In the genomic region with DNA sequence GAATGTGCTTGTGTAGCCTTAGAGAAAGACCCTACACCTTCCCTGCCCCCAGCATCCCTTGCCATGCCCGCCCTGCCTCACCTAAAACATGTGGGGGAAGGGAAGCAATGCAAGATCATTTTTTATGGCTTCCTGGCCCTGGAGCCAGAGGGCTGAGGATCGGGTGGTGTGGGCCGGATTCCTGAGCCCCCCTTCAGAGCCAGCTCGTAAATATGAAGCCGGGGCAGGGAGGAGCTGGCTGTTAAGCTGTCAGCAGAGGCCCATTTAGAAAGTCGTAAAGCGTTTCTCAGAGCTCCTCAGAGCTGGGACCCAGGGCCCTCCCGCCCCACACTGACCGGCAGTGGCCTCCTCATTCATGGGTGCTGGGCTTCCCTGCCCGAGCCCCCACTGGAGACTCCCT, we compare ENCODE assay signal across 20 cellular contexts. TPM values are rescaled to one million over a fixed set of nuclear protein-coding genes. Genes with fewer than 3 reads are reported as not detected.
A peak's percentile ranks its signal among the peaks of the same experiment; 100 is the strongest.
DNase-seq lines count a peak whose midpoint lies in the region; ATAC-seq and TF ChIP-seq lines count a peak whose summit lies in the region.
"Had no signal": no experiment of that assay in that cellular context is flagged by ENCODE, and none has a peak within 500 bp of the region (broad histone marks: within the 10 kb centered on the region; RNA-seq: fewer than 3 reads in every experiment).

No MANE protein-coding gene starts in this region.

- intact Hi-C loops in heart right ventricle (cut with DNase I) (no loop called here), Right ventricle myocardium inferior (cut with DNase I) (no loop called here)

- H3K27me3 ChIP-seq in heart right ventricle (no peaks in the 10 kb centered on the region), endodermal cell (ENCODE audit: control insufficient read depth, insufficient read depth, low read length, poor library complexity, severe bottlenecking) (no peaks in the 10 kb centered on the region), MM.1S (replicated peaks; ENCODE audit: insufficient read depth, low read length) (peaks cover 58% of the 10 kb centered on the region)
- H3K27me3 ChIP-seq: pancreas had no signal

- no peaks in the 10 kb centered on the region for H3K27me3 Mint-ChIP-seq in endodermal cell (ENCODE audit: insufficient read depth)
- peaks cover 4% of the 10 kb centered on the region for H3K27me3 Mint-ChIP-seq in nephron (ENCODE audit: low read depth)

- H3K36me3 ChIP-seq in heart right ventricle = no peaks in the 10 kb centered on the region
- no peaks in the 10 kb centered on the region for H3K36me3 ChIP-seq in endodermal cell (ENCODE audit: control insufficient read depth, insufficient read depth, low read length)
- no peaks in the 10 kb centered on the region for H3K36me3 ChIP-seq in MM.1S (replicated peaks; ENCODE audit: insufficient read depth, low read length)
- H3K36me3 ChIP-seq: pancreas had no signal

- TF ChIP-seq CTCF in heart right ventricle (IDR thresholded peaks at IDR 0.05) = no peak
- no peak for TF ChIP-seq CTCF in endodermal cell (conservative IDR thresholded peaks at IDR 0.05)
- TF ChIP-seq CTCF in nephron (IDR thresholded peaks at IDR 0.05; ENCODE audit: unreplicated experiment in 3 of 3) = no peak
- no peak for TF ChIP-seq CTCF in MM.1S (IDR thresholded peaks at IDR 0.05; ENCODE audit: low read length)
- TF ChIP-seq CTCF in omental fat pad (IDR thresholded peaks at IDR 0.05) = no peak

- peak overlapping the region; percentile 48 for H3K27ac Mint-ChIP-seq in endodermal cell
- H3K27ac Mint-ChIP-seq in nephron = peak overlapping the region; percentile 96 to 99 (median 98)
- H3K27ac Mint-ChIP-seq: activated CD8-positive, alpha-beta memory T cell treated with anti-CD3 and anti-CD28 coated beads, Interleukin-2, amount 10 ng/mL, durations not matched to agents 7 days and 5 days; CD4-positive, alpha-beta memory T cell; immature natural killer cell had no signal

- ATAC-seq in heart right ventricle (no peak), Right ventricle myocardium inferior (no peak), GM19467 (IDR thresholded peaks at IDR 0.05; ENCODE audit: unreplicated experiment) (no peak), omental fat pad (ENCODE audit: low FRiP score) (no peak)
- ATAC-seq: activated CD8-positive, alpha-beta memory T cell treated with anti-CD3 and anti-CD28 coated beads, Interleukin-2, amount 10 ng/mL, durations not matched to agents 7 days and 5 days; GM12878 had no signal

- H3F3A ChIP-seq in MM.1S (ENCODE audit: insufficient read depth, low read length) = no peaks in the 10 kb centered on the region

- H3K27ac ChIP-seq in heart right ventricle = peak overlapping the region in 6 of 10 donors; percentile 55 to 85 (median 72)
- H3K27ac ChIP-seq in endodermal cell (ENCODE audit: low read depth, low read length) = no peak overlapping the region
- H3K27ac ChIP-seq in MM.1S (ENCODE audit: low read length) = no peak overlapping the region
- H3K27ac ChIP-seq: pancreas had no signal

- no peaks in the 10 kb centered on the region for H3K9me2 ChIP-seq in MM.1S (replicated peaks; ENCODE audit: insufficient read depth, low read length)

- no peaks in the 10 kb centered on the region for H3K79me2 ChIP-seq in MM.1S (ENCODE audit: low read length)

- no peaks in the 10 kb centered on the region for H3K36me3 Mint-ChIP-seq in endodermal cell (ENCODE audit: low read depth)
- no peaks in the 10 kb centered on the region for H3K36me3 Mint-ChIP-seq in nephron (ENCODE audit: low read depth)
- H3K36me3 Mint-ChIP-seq: activated CD8-positive, alpha-beta memory T cell treated with anti-CD3 and anti-CD28 coated beads, Interleukin-2, amount 10 ng/mL, durations not matched to agents 7 days and 5 days; CD4-positive, alpha-beta memory T cell; immature natural killer cell had no signal

- H2AFZ ChIP-seq in MM.1S (ENCODE audit: low read length) = no peak overlapping the region

- H3K4me1 Mint-ChIP-seq in endodermal cell (peaks cover 31% of the 10 kb centered on the region), nephron (peaks cover 92% of the 10 kb centered on the region)
- H3K4me1 Mint-ChIP-seq: activated CD8-positive, alpha-beta memory T cell treated with anti-CD3 and anti-CD28 coated beads, Interleukin-2, amount 10 ng/mL, durations not matched to agents 7 days and 5 days; CD4-positive, alpha-beta memory T cell; immature natural killer cell had no signal

- H3K4me3 Mint-ChIP-seq in endodermal cell = no peak overlapping the region
- peak overlapping the region; percentile 2 to 57 (median 56) for H3K4me3 Mint-ChIP-seq in nephron
- H3K4me3 Mint-ChIP-seq: activated CD8-positive, alpha-beta memory T cell treated with anti-CD3 and anti-CD28 coated beads, Interleukin-2, amount 10 ng/mL, durations not matched to agents 7 days and 5 days; CD4-positive, alpha-beta memory T cell; immature natural killer cell had no signal

- H3K4me1 ChIP-seq in heart right ventricle = peaks cover 60 to 100% (median 87%) of the 10 kb centered on the region in 9 donors
- H3K4me1 ChIP-seq in endodermal cell (ENCODE audit: control insufficient read depth, insufficient read depth, low read length) = peaks cover 16% of the 10 kb centered on the region
- no peaks in the 10 kb centered on the region for H3K4me1 ChIP-seq in MM.1S (ENCODE audit: low read length)

- 73 to 77% methylated on average over 10 of the region's 10 CpGs for WGBS in heart right ventricle, 2 donors
- WGBS in endodermal cell (ENCODE audit: insufficient coverage in 1 of 2, insufficient read length in 1 of 2), 2 experiments = 59 to 73% methylated on average over 6 to 10 of the region's 10 CpGs

- no peaks in the 10 kb centered on the region for H4K20me1 ChIP-seq in MM.1S (ENCODE audit: insufficient read depth, low read length)

- DNase-seq in heart right ventricle (no peak), Right ventricle myocardium inferior (ENCODE audit: missing footprints) (no peak), endodermal cell (no peak), MM.1S (no peak), omental fat pad (ENCODE audit: low spot score) (no peak), pons (ENCODE audit: low spot score) (no peak)
- DNase-seq: activated CD4-positive, alpha-beta T cell treated with anti-CD3 and anti-CD28 coated beads for 1 hour; activated CD8-positive, alpha-beta memory T cell treated with anti-CD3 and anti-CD28 coated beads, Interleukin-2, amount 10 ng/mL, durations not matched to agents 7 days and 5 days; amniotic stem cell; CD4-positive, alpha-beta memory T cell; GOT3; immature natural killer cell; NCI-H1417 treated with DMSO at 0.1 percent for 48 hours; NCI-H345; small intestine had no signal

- no peak overlapping the region for H3K4me2 ChIP-seq in MM.1S (ENCODE audit: low read depth, low read length)

- H3K9ac ChIP-seq in endodermal cell (ENCODE audit: extremely low read depth, low read length, poor library complexity, severe bottlenecking) (no peak overlapping the region), MM.1S (ENCODE audit: low read length) (no peak overlapping the region)

- no peak overlapping the region for H3K4me3 ChIP-seq in heart right ventricle
- no peak overlapping the region for H3K4me3 ChIP-seq in endodermal cell (ENCODE audit: low read length)
- H3K4me3 ChIP-seq in MM.1S (ENCODE audit: low read length) = no peak overlapping the region
- H3K4me3 ChIP-seq: GM12878, pancreas had no signal

- no peaks in the 10 kb centered on the region for H3K9me3 ChIP-seq in heart right ventricle
- no peaks in the 10 kb centered on the region for H3K9me3 ChIP-seq in endodermal cell (ENCODE audit: control insufficient read depth, low read length)
- H3K9me3 ChIP-seq in MM.1S (replicated peaks; ENCODE audit: insufficient read depth, low read length) = no peaks in the 10 kb centered on the region
- H3K9me3 ChIP-seq: pancreas had no signal

- H3K9me3 Mint-ChIP-seq in endodermal cell (no peaks in the 10 kb centered on the region), nephron (no peaks in the 10 kb centered on the region)
- H3K9me3 Mint-ChIP-seq: immature natural killer cell had no signal

RNA-seq across cellular contexts. Expression of a gene that starts 23.9 kb away (rescaled TPM):
- 10 to 100 TPM in 9 of 10 donors, 1 to 10 TPM in 1; 9.0 to 20.6 (median 12.5) TPM for total RNA-seq in heart right ventricle
- polyA plus RNA-seq in heart right ventricle = 1 to 10 TPM; 3.3 to 5.9 TPM
- total RNA-seq in Right ventricle myocardium inferior = 13.1 TPM
- total RNA-seq in endodermal cell = 10 to 100 TPM in 1 of 2 donors, 1 to 10 TPM in 1; 9.7 to 14.5 TPM
- polyA plus RNA-seq in endodermal cell (2013, experiment 1 of 2) = 14.7 TPM
- 13.2 TPM for polyA plus RNA-seq in endodermal cell (2013, experiment 2 of 2)
- 1 to 10 TPM; 3.4 to 5.2 (median 3.9) TPM for total RNA-seq in omental fat pad
- total RNA-seq: CD4-positive, alpha-beta memory T cell; T-helper 2 cell treated with Interferon-gamma antibody and Interleukin-4, amounts not matched to agents 100 ng/mL and 5 ng/mL, for 36 hours had no signal
- polyA plus RNA-seq: CD4-positive, alpha-beta memory T cell had no signal

Comparison
In these comparisons a context has a peak if more than half of its experiments do, and no peak if none do; other contexts are left out.
1. H3K27ac ChIP-seq: peak in heart right ventricle (6 of 10); none in endodermal cell (single experiment) and MM.1S (single experiment).